ENCODE assay signal across 18 cellular contexts in the genomic region with DNA sequence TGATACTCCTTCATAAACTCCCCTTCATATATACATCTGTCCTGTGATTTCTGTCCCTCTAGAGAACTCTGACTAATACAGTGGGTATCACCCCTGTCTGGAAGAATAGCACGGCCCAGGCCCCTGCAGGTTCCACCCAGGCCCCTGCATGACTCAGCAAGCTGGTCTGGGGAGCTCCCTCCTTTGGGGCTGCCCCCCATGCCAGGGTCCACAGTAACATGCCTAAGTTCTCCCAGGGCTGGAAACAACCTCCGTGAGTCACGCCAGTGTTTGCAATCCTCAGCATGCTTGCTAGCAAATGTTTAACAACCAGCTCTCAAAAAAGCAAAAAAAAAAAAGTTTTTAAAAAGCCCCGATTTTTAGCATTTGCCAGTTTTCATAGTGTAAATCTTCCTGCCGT.
A peak's percentile ranks its signal among the peaks of the same experiment; 100 is the strongest.
DNase-seq lines count a peak whose midpoint lies in the region; TF ChIP-seq lines count a peak whose summit lies in the region.
"Had no signal": no experiment of that assay in that cellular context is flagged by ENCODE, and none has a peak within 500 bp of the region (broad histone marks: within the 10 kb centered on the region; RNA-seq: fewer than 3 reads in every experiment).

No MANE protein-coding gene starts in this region.

- no peak overlapping the region for H3K14ac ChIP-seq in mesenchymal stem cell (ENCODE audit: low read length in 2 of 2)

- H3K9me3 ChIP-seq in mammary epithelial cell (replicated peaks; ENCODE audit: insufficient read depth, low read length) = no peaks in the 10 kb centered on the region
- H3K9me3 ChIP-seq in mesenchymal stem cell (ENCODE audit: control insufficient read depth, low read length) = no peaks in the 10 kb centered on the region
- H3K9me3 ChIP-seq: BLaER1 treated with 17β-estradiol and CSF1 and Interleukin-3, amounts not matched to agents 10 nM and 100 nM; thoracic aorta had no signal

- no peaks in the 10 kb centered on the region for H3K9me3 Mint-ChIP-seq in mesothelial cell of epicardium
- H3K9me3 Mint-ChIP-seq: activated CD8-positive, alpha-beta T cell treated with anti-CD3 and anti-CD28 coated beads for 36 hours; activated T-helper 17 cell treated with anti-CD3 and anti-CD28 coated beads, Interleukin-2, amount 50 U/mL, for 72 hours; nephron had no signal

- no peak overlapping the region for H3K27ac Mint-ChIP-seq in mesothelial cell of epicardium
- H3K27ac Mint-ChIP-seq: activated CD8-positive, alpha-beta T cell treated with anti-CD3 and anti-CD28 coated beads for 36 hours; activated T-helper 17 cell treated with anti-CD3 and anti-CD28 coated beads, Interleukin-2, amount 50 U/mL, for 72 hours; nephron had no signal

- WGBS in mammary epithelial cell (ENCODE audit: low coverage, missing lambda C conversion rate) = 61% methylated on average over 5 of the region's 5 CpGs
- WGBS in mesenchymal stem cell = 41% methylated on average over 5 of the region's 5 CpGs

- H3K79me1 ChIP-seq in mesenchymal stem cell (replicated peaks; ENCODE audit: low read length, poor library complexity, severe bottlenecking) = no peaks in the 10 kb centered on the region

- CTCF ChIA-PET in mammary epithelial cell (lab: Charles Lee; ENCODE audit: low non-redundant PET) = no interaction called here

- no peak overlapping the region for H2AK5ac ChIP-seq in mesenchymal stem cell (ENCODE audit: low read length, severe bottlenecking)

- no peaks in the 10 kb centered on the region for H4K20me1 ChIP-seq in mammary epithelial cell (ENCODE audit: insufficient read depth, low read length)
- H4K20me1 ChIP-seq: BLaER1 treated with 17β-estradiol and CSF1 and Interleukin-3, amounts not matched to agents 10 nM and 100 nM had no signal

- H4K8ac ChIP-seq in mesenchymal stem cell (ENCODE audit: low read length) = no peak overlapping the region

- H3K4me2 ChIP-seq in mammary epithelial cell (ENCODE audit: insufficient read depth, low read depth, low read length) (no peak overlapping the region), mesenchymal stem cell (ENCODE audit: low read length, poor library complexity, severe bottlenecking) (no peak overlapping the region)
- H3K4me2 ChIP-seq: KMS-11 had no signal

- H3K27ac ChIP-seq in mammary epithelial cell (ENCODE audit: insufficient read depth, low read depth, low read length) (no peak overlapping the region), mesenchymal stem cell (ENCODE audit: low read length, poor library complexity, severe bottlenecking) (peak overlapping the region; percentile 77)
- H3K27ac ChIP-seq: BLaER1 treated with 17β-estradiol and CSF1 and Interleukin-3, amounts not matched to agents 10 nM and 100 nM; KMS-11; thoracic aorta had no signal

- H3K4me3 ChIP-seq in mammary epithelial cell (replicated peaks in 1 of 3; ENCODE audit: insufficient read depth in 1 of 3, low read depth in 2 of 3, low read length in 3 of 3) (no peak overlapping the region), mesenchymal stem cell (ENCODE audit: insufficient read depth in 1 of 2, low read depth in 1 of 2, low read length in 2 of 2) (no peak overlapping the region)
- H3K4me3 ChIP-seq: BLaER1 treated with 17β-estradiol and CSF1 and Interleukin-3, amounts not matched to agents 10 nM and 100 nM; GM12878; thoracic aorta had no signal

- TF ChIP-seq CTCF in mammary epithelial cell (conservative IDR thresholded peaks at IDR 0.05 in 1 of 2, IDR thresholded peaks at IDR 0.05 in 1 of 2; ENCODE audit: extremely low read depth in 1 of 2, insufficient read depth in 1 of 2, low read depth in 1 of 2, low read length in 2 of 2) (no peak), mesothelial cell of epicardium (IDR thresholded peaks at IDR 0.05; ENCODE audit: unreplicated experiment) (no peak)

- H3K79me2 ChIP-seq in mammary epithelial cell (ENCODE audit: insufficient read depth, low read length) = no peaks in the 10 kb centered on the region

- H3K4me1 ChIP-seq in mammary epithelial cell (ENCODE audit: insufficient read depth, low read length) (no peaks in the 10 kb centered on the region), mesenchymal stem cell (ENCODE audit: control insufficient read depth, insufficient read depth, low read depth, low read length) (peaks cover 20% of the 10 kb centered on the region)

- no peak overlapping the region for H2BK5ac ChIP-seq in mesenchymal stem cell (ENCODE audit: low read depth, low read length, poor library complexity, severe bottlenecking)

- no peak overlapping the region for H3K4ac ChIP-seq in mesenchymal stem cell (ENCODE audit: low read depth in 1 of 2, low read length in 2 of 2)

- no peak overlapping the region for H3K23ac ChIP-seq in mesenchymal stem cell (ENCODE audit: low read length in 2 of 2)

- dilution Hi-C loops in mammary epithelial cell (cut with HindIII; ENCODE audit: low sequenced_read_pairs) = no loop called here

- peaks cover 5% of the 10 kb centered on the region for H3K27me3 ChIP-seq in mammary epithelial cell (ENCODE audit: insufficient read depth, low read length)
- peaks cover 0 to 21% of the 10 kb centered on the region in 2 experiments for H3K27me3 ChIP-seq in mesenchymal stem cell (ENCODE audit: control insufficient read depth in 1 of 2, insufficient read depth in 1 of 2, low read length in 2 of 2)

- no peak overlapping the region for H3K4me3 Mint-ChIP-seq in mesothelial cell of epicardium
- H3K4me3 Mint-ChIP-seq: activated CD8-positive, alpha-beta T cell treated with anti-CD3 and anti-CD28 coated beads for 36 hours; activated T-helper 17 cell treated with anti-CD3 and anti-CD28 coated beads, Interleukin-2, amount 50 U/mL, for 72 hours; nephron had no signal

- peak; percentile 28 for DNase-seq in AG08395 (ENCODE audit: low spot score)
- peak; percentile 52 for DNase-seq in HS-5 (ENCODE audit: low read depth)
- peak; percentile 2 for DNase-seq in mammary epithelial cell
- peak; percentile 74 for DNase-seq in mesenchymal stem cell
- no peak for DNase-seq in mesothelial cell of epicardium (ENCODE audit: low spot score in 2 of 2, unreplicated experiment in 2 of 2)
- no peak for DNase-seq in DMS53 treated with DMSO at 0.1 percent for 48 hours (lab: John Stamatoyannopoulos, UW; ENCODE audit: unreplicated experiment)
- DNase-seq in SKM-1 (lab: John Stamatoyannopoulos, UW; ENCODE audit: unreplicated experiment) = no peak
- no peak for DNase-seq in SHP77 (lab: John Stamatoyannopoulos, UW)
- DNase-seq: activated CD8-positive, alpha-beta T cell treated with anti-CD3 and anti-CD28 coated beads for 36 hours; anterior cingulate cortex; stimulated activated CD4-positive, alpha-beta T cell treated with anti-CD3 and anti-CD28 coated beads, Interleukin-2, amount 100 ng/mL, for 48 hours; stimulated activated CD8-positive, alpha-beta memory T cell treated with anti-CD3 and anti-CD28 coated beads, Interleukin-4, amount 100 ng/mL, for 48 hours had no signal

- in situ Hi-C loops in mammary epithelial cell (cut with MboI; ENCODE audit: low sequenced_read_pairs in 2 of 2) = no loop called here

- intact Hi-C loops in mammary epithelial cell (cut with micrococcal nuclease) = no loop called here

- H4K91ac ChIP-seq in mesenchymal stem cell (ENCODE audit: low read length) = no peak overlapping the region

- H2AFZ ChIP-seq in mammary epithelial cell (ENCODE audit: low read depth, low read length) (no peak overlapping the region), mesenchymal stem cell (ENCODE audit: low read depth, low read length) (no peak overlapping the region)

- BruUV-seq in mammary epithelial cell (replicated peaks; lab: Mats Ljungman, UMichigan) = no TSS peak

- H2BK15ac ChIP-seq in mesenchymal stem cell (ENCODE audit: low read depth, poor library complexity, severe bottlenecking) = no peak overlapping the region

- no peaks in the 10 kb centered on the region for H3K36me3 Mint-ChIP-seq in mesothelial cell of epicardium

- no peak overlapping the region for H2BK12ac ChIP-seq in mesenchymal stem cell (ENCODE audit: low read length in 2 of 2)

- no peak overlapping the region for H3K18ac ChIP-seq in mesenchymal stem cell (ENCODE audit: low read depth in 1 of 2, low read length in 2 of 2)

- no peaks in the 10 kb centered on the region for H3K36me3 ChIP-seq in mammary epithelial cell (ENCODE audit: insufficient read depth, low read length)
- no peaks in the 10 kb centered on the region for H3K36me3 ChIP-seq in mesenchymal stem cell (ENCODE audit: control insufficient read depth in 1 of 2, insufficient read depth in 2 of 2, low read depth in 1 of 2, low read length in 2 of 2)
- H3K36me3 ChIP-seq: BLaER1 treated with 17β-estradiol and CSF1 and Interleukin-3, amounts not matched to agents 10 nM and 100 nM; thoracic aorta had no signal

- peaks cover 50% of the 10 kb centered on the region for H3K27me3 Mint-ChIP-seq in mesothelial cell of epicardium (ENCODE audit: low read depth)

- H3K9ac ChIP-seq in mammary epithelial cell (ENCODE audit: insufficient read depth, low read length) (no peak overlapping the region), mesenchymal stem cell (ENCODE audit: low read length) (no peak overlapping the region)
- H3K9ac ChIP-seq: BLaER1 treated with 17β-estradiol and CSF1 and Interleukin-3, amounts not matched to agents 10 nM and 100 nM; KMS-11 had no signal

- H3K4me1 Mint-ChIP-seq in mesothelial cell of epicardium = peaks cover 2% of the 10 kb centered on the region

- no peak overlapping the region for H2BK120ac ChIP-seq in mesenchymal stem cell (ENCODE audit: low read depth, low read length)

Comparison
In these comparisons a context has a peak if more than half of its experiments do, and no peak if none do; other contexts are left out.
1. DNase-seq: peak in AG08395 (single experiment), HS-5 (single experiment), mammary epithelial cell (single experiment) and mesenchymal stem cell (single experiment); none in mesothelial cell of epicardium (0 of 2), DMS53 treated with DMSO at 0.1 percent for 48 hours (single experiment), SKM-1 (single experiment) and SHP77 (0 of 2).